ENCODE assay signal across 17 cellular contexts in the genomic region with DNA sequence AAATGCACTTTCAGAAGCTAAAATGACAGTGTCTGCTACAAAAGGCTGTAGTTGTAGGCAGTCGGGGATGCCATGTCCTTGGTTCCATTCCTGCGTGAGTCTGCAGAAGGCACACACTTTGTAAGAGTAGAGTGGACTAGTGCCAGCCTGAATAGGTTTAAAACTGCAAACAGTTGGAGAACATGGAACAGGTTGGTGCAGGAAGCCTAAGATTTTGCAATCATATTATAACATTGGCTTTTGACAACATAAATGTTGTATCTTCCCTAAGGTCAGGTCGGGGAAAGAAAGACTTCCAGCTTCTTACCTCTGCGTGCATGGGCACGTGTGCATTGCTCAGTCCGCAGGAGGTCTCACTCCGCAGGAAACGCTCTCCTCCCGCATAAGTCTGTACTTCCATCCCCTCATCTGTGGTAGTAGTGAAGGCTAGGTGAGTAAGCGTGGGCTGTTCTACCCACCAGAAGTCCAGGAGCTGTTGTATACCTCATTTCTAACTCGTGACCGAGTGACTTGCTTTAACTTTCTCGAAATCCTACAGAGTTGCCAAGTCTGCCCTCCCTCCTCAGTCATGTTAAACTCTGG.
A peak's percentile ranks its signal among the peaks of the same experiment; 100 is the strongest.
DNase-seq lines count a peak whose midpoint lies in the region; ATAC-seq and TF ChIP-seq lines count a peak whose summit lies in the region.
"Had no signal": no experiment of that assay in that cellular context is flagged by ENCODE, and none has a peak within 500 bp of the region (broad histone marks: within the 10 kb centered on the region; RNA-seq: fewer than 3 reads in every experiment).

No MANE protein-coding gene starts in this region.

- H3K9me2 ChIP-seq in hepatocyte (replicated peaks; ENCODE audit: insufficient read depth) = no peaks in the 10 kb centered on the region

- H3K36me3 ChIP-seq in esophagus squamous epithelium = no peaks in the 10 kb centered on the region
- H3K36me3 ChIP-seq in hepatocyte (replicated peaks; ENCODE audit: insufficient read depth, low read depth) = no peaks in the 10 kb centered on the region

- POLR2A ChIA-PET in CD4-positive, alpha-beta T cell (lab: Charles Lee) = interaction anchor here (1.2 to 1.3 kb wide), 2 partner anchors 81 to 93 kb away, joined by 3 to 4 read pairs; no protein-coding TSS in a partner anchor
- POLR2A ChIA-PET in WTC11 (lab: Charles Lee) = no interaction called here

- intact Hi-C loops in CD4-positive, alpha-beta T cell (cut with DNase I, micrococcal nuclease) = loop anchor here in 1 of 2 experiments (10.0 kb wide), 1 partner anchor 271 kb away; no protein-coding TSS in a partner anchor
- intact Hi-C loops in esophagus squamous epithelium (cut with DNase I) = no loop called here

- WGBS in esophagus squamous epithelium, 2 donors = 35 to 48% methylated on average over 13 of the region's 13 CpGs
- 87% methylated on average over 13 of the region's 13 CpGs for WGBS in hepatocyte (ENCODE audit: low lambda C conversion rate, missing lambda C conversion rate)

- no peak for TF ChIP-seq CTCF in CD4-positive, alpha-beta T cell (IDR thresholded peaks at IDR 0.05)
- TF ChIP-seq CTCF in WTC11 (IDR thresholded peaks at IDR 0.05) = no peak
- no peak for TF ChIP-seq CTCF in esophagus squamous epithelium (IDR thresholded peaks at IDR 0.05)
- no peak for TF ChIP-seq CTCF in neural crest cell (conservative IDR thresholded peaks at IDR 0.05)
- no peak for TF ChIP-seq CTCF in hepatocyte (IDR thresholded peaks at IDR 0.05; ENCODE audit: poor library complexity)

- H3K9me3 ChIP-seq in CD4-positive, alpha-beta T cell (ENCODE audit: control insufficient read depth, low read length) = no peaks in the 10 kb centered on the region
- H3K9me3 ChIP-seq in esophagus squamous epithelium (no peaks in the 10 kb centered on the region), hepatocyte (ENCODE audit: low read depth) (no peaks in the 10 kb centered on the region)
- H3K9me3 ChIP-seq: BLaER1 treated with 17β-estradiol and CSF1 and Interleukin-3, amounts not matched to agents 10 nM and 100 nM had no signal

- H3K79me2 ChIP-seq in hepatocyte = no peaks in the 10 kb centered on the region

- H3K27me3 ChIP-seq in CD4-positive, alpha-beta T cell (ENCODE audit: control insufficient read depth, insufficient read depth, low read length) = no peaks in the 10 kb centered on the region
- H3K27me3 ChIP-seq in esophagus squamous epithelium (no peaks in the 10 kb centered on the region), hepatocyte (no peaks in the 10 kb centered on the region)
- H3K27me3 ChIP-seq: BLaER1 treated with 17β-estradiol and CSF1 and Interleukin-3, amounts not matched to agents 10 nM and 100 nM had no signal

- H2AFZ ChIP-seq in hepatocyte = no peak overlapping the region

- peaks cover 11 to 70% (median 21%) of the 10 kb centered on the region in 3 donors for H3K4me1 ChIP-seq in esophagus squamous epithelium
- H3K4me1 ChIP-seq in hepatocyte (ENCODE audit: insufficient read depth) = no peaks in the 10 kb centered on the region

- H3K4me2 ChIP-seq in hepatocyte = no peak overlapping the region

- TF ChIP-seq POLR2A in esophagus squamous epithelium (IDR thresholded peaks at IDR 0.05) = no peak

- peak overlapping the region; percentile 12 for H3K27ac Mint-ChIP-seq in CD4-positive, alpha-beta T cell
- H3K27ac Mint-ChIP-seq in WTC11 = no peak overlapping the region; the same call in 1 of the 2 replicates
- H3K27ac Mint-ChIP-seq in neural crest cell (ENCODE audit: unreplicated experiment) = peak overlapping the region; percentile 57

- no peaks in the 10 kb centered on the region for H4K20me1 ChIP-seq in hepatocyte (ENCODE audit: insufficient read depth, poor library complexity, severe bottlenecking)
- H4K20me1 ChIP-seq: BLaER1 treated with 17β-estradiol and CSF1 and Interleukin-3, amounts not matched to agents 10 nM and 100 nM had no signal

- no peak for DNase-seq in CD4-positive, alpha-beta T cell
- DNase-seq in WTC11 (ENCODE audit: low spot score) = no peak
- DNase-seq in esophagus squamous epithelium (lab: John Stamatoyannopoulos, UW) = no peak
- no peak for DNase-seq in neural crest cell (ENCODE audit: low read depth, low spot score)
- DNase-seq in substantia nigra (lab: John Stamatoyannopoulos, UW) = no peak
- DNase-seq in NCI-H2227 treated with DMSO at 0.1 percent for 48 hours (lab: John Stamatoyannopoulos, UW) = no peak
- no peak for DNase-seq in hepatocyte (ENCODE audit: low spot score)
- DNase-seq: KG1, NCI-H1436, NCI-H2029, NCI-H2171 treated with DMSO at 0.1 percent for 48 hours, NCI-H774, PC-3 had no signal

- H3K4me1 Mint-ChIP-seq in CD4-positive, alpha-beta T cell (ENCODE audit: low read depth) = peaks cover 29% of the 10 kb centered on the region
- H3K4me1 Mint-ChIP-seq in WTC11 (peaks cover 68% of the 10 kb centered on the region), neural crest cell (peaks cover 14% of the 10 kb centered on the region)

- H3K9me3 Mint-ChIP-seq in CD4-positive, alpha-beta T cell = no peaks in the 10 kb centered on the region
- H3K9me3 Mint-ChIP-seq in WTC11 (no peaks in the 10 kb centered on the region), neural crest cell (no peaks in the 10 kb centered on the region)

- ATAC-seq in CD4-positive, alpha-beta T cell (ENCODE audit: poor library complexity) = no peak
- ATAC-seq in WTC11 (peak; percentile 14; the same call in 1 of the 2 replicates), HG03175 (IDR thresholded peaks at IDR 0.05; ENCODE audit: unreplicated experiment) (no peak)
- ATAC-seq: HepG2, PC-3 had no signal

- H3K4me3 ChIP-seq in esophagus squamous epithelium = no peak overlapping the region
- H3K4me3 ChIP-seq in hepatocyte = no peak overlapping the region
- H3K4me3 ChIP-seq: BLaER1 treated with 17β-estradiol and CSF1 and Interleukin-3, amounts not matched to agents 10 nM and 100 nM had no signal

- no peak overlapping the region for H3K4me3 Mint-ChIP-seq in CD4-positive, alpha-beta T cell
- H3K4me3 Mint-ChIP-seq in WTC11 (no peak overlapping the region), neural crest cell (no peak overlapping the region)

- no peaks in the 10 kb centered on the region for H3K27me3 Mint-ChIP-seq in CD4-positive, alpha-beta T cell
- no peaks in the 10 kb centered on the region; the same call in 1 of the 2 replicates for H3K27me3 Mint-ChIP-seq in WTC11 (ENCODE audit: low read depth)
- no peaks in the 10 kb centered on the region for H3K27me3 Mint-ChIP-seq in neural crest cell (ENCODE audit: low read depth)

- H3K36me3 Mint-ChIP-seq in CD4-positive, alpha-beta T cell (ENCODE audit: low read depth) = peaks cover 10% of the 10 kb centered on the region
- peaks cover 5% of the 10 kb centered on the region; the same call in 1 of the 2 replicates for H3K36me3 Mint-ChIP-seq in WTC11
- H3K36me3 Mint-ChIP-seq in neural crest cell (ENCODE audit: low read depth) = peaks cover 3% of the 10 kb centered on the region

- CTCF ChIA-PET in CD4-positive, alpha-beta T cell (lab: Charles Lee) = interaction anchor here (1.2 to 1.4 kb wide), 3 partner anchors 110 to 514 kb away, joined by 3 to 5 read pairs (median 3); no protein-coding TSS in a partner anchor
- CTCF ChIA-PET in WTC11 (lab: Charles Lee) = interaction anchor here (2.0 to 2.4 kb wide), 2 partner anchors 109 to 116 kb away, joined by 10 read pairs; no protein-coding TSS in a partner anchor

- no peak overlapping the region for H3K27ac ChIP-seq in CD4-positive, alpha-beta T cell (ENCODE audit: low read depth, low read length)
- peak overlapping the region; percentile 15 to 77 (median 68) for H3K27ac ChIP-seq in esophagus squamous epithelium
- no peak overlapping the region for H3K27ac ChIP-seq in substantia nigra (ENCODE audit: low read depth, low read length, poor library complexity, severe bottlenecking)
- no peak overlapping the region for H3K27ac ChIP-seq in hepatocyte
- H3K27ac ChIP-seq: RWPE1 had no signal

TF ChIP-seq in WTC11, 78 proteins besides CTCF, POLR2A, EP300 and RAD21:
- TF ChIP-seq E2F4 (CRISPR knock-in tag; IDR thresholded peaks at IDR 0.05; ENCODE audit: borderline replicate concordance, low read depth) (no peak), SOX15 (CRISPR knock-in tag; IDR thresholded peaks at IDR 0.05) (no peak), FOXP1 (CRISPR knock-in tag; IDR thresholded peaks at IDR 0.05; ENCODE audit: borderline replicate concordance) (no peak)
- TF ChIP-seq, protein P1, sequence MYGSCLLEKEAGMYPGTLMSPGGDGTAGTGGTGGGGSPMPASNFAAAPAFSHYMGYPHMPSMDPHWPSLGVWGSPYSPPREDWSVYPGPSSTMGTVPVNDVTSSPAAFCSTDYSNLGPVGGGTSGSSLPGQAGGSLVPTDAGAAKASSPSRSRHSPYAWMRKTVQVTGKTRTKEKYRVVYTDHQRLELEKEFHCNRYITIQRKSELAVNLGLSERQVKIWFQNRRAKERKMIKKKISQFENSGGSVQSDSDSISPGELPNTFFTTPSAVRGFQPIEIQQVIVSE (CRISPR knock-in tag; IDR thresholded peaks at IDR 0.05; ENCODE audit: borderline replicate concordance) = no peak
- TF ChIP-seq, protein P2, sequence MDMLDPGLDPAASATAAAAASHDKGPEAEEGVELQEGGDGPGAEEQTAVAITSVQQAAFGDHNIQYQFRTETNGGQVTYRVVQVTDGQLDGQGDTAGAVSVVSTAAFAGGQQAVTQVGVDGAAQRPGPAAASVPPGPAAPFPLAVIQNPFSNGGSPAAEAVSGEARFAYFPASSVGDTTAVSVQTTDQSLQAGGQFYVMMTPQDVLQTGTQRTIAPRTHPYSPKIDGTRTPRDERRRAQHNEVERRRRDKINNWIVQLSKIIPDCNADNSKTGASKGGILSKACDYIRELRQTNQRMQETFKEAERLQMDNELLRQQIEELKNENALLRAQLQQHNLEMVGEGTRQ (CRISPR knock-in tag; IDR thresholded peaks at IDR 0.05) = 0 out of 2 replicates have a peak, but pooled peaks have one; percentile 40

Comparison
In these comparisons a context has a peak if more than half of its experiments do, and no peak if none do; other contexts are left out.
1. H3K27ac ChIP-seq: peak in esophagus squamous epithelium (4 of 4); none in CD4-positive, alpha-beta T cell (single experiment), substantia nigra (single experiment) and hepatocyte (single experiment).